In genomic region chr16:87331241-87331801, GRCh38 we compare ENCODE assay signal across 16 cellular contexts.
"Had no signal": no experiment of that assay in that cellular context is flagged by ENCODE, and none has a peak within 500 bp of the region (broad histone marks: within the 10 kb centered on the region; RNA-seq: fewer than 3 reads in every experiment).

No MANE protein-coding gene starts in this region.

- DNase-seq: activated CD4-positive, alpha-beta T cell treated with anti-CD3 and anti-CD28 coated beads for 36 hours; activated gamma-delta T cell treated with Interleukin-2 at 50 U/mL for 16 hours; caudate nucleus; colonic mucosa; foreskin keratinocyte; sigmoid colon; SK-N-SH; stimulated activated CD8-positive, alpha-beta memory T cell treated with anti-CD3 and anti-CD28 coated beads, Interleukin-4, amount 100 ng/mL, for 48 hours; stimulated activated naive CD4-positive, alpha-beta T cell; tibial artery had no signal

- H3K4me3 Mint-ChIP-seq: activated CD4-positive, alpha-beta T cell treated with anti-CD3 and anti-CD28 coated beads for 36 hours; activated naive CD8-positive, alpha-beta T cell; activated T-helper 1 cell treated with anti-CD3 and anti-CD28 coated beads, Interleukin-12 subunit alpha, Interleukin-12 subunit beta, Interleukin-2, Interleukin-4 antibody, amounts not matched to agents 30 ng/mL and 10 ng/mL and 1 ng/mL, durations not matched to agents 14 hours and 24 hours and 36 hours; neural progenitor cell; WTC11 had no signal

- H3K4me1 ChIP-seq: colonic mucosa, left lung, neural progenitor cell, tibial artery had no signal

- H2AFZ ChIP-seq: neural progenitor cell had no signal

- H3K27ac ChIP-seq: colonic mucosa, foreskin keratinocyte, left lung, neural progenitor cell, ovary, tibial artery had no signal

- ATAC-seq: activated CD4-positive, alpha-beta T cell treated with anti-CD3 and anti-CD28 coated beads for 36 hours; foreskin keratinocyte; left lung; WTC11 had no signal

- H3K4me2 ChIP-seq: neural progenitor cell, SK-N-SH had no signal

- H3K4me1 Mint-ChIP-seq: activated CD4-positive, alpha-beta T cell treated with anti-CD3 and anti-CD28 coated beads for 36 hours; neural progenitor cell had no signal

- H3K36me3 ChIP-seq: neural progenitor cell, ovary had no signal

- H3K36me3 Mint-ChIP-seq: activated naive CD8-positive, alpha-beta T cell had no signal

- H3K27me3 Mint-ChIP-seq: activated CD4-positive, alpha-beta T cell treated with anti-CD3 and anti-CD28 coated beads for 36 hours; activated naive CD8-positive, alpha-beta T cell had no signal

- H3K27me3 ChIP-seq: colonic mucosa, foreskin keratinocyte, left lung, neural progenitor cell, ovary, sigmoid colon, tibial artery had no signal

- H3K9ac ChIP-seq: neural progenitor cell, SK-N-SH had no signal

- H3K9me3 ChIP-seq: colonic mucosa, left lung, ovary, sigmoid colon, SK-N-SH, tibial artery had no signal

- H3K9me3 Mint-ChIP-seq: activated T-helper 1 cell treated with anti-CD3 and anti-CD28 coated beads, Interleukin-12 subunit alpha, Interleukin-12 subunit beta, Interleukin-2, Interleukin-4 antibody, amounts not matched to agents 30 ng/mL and 10 ng/mL and 1 ng/mL, durations not matched to agents 14 hours and 24 hours and 36 hours; neural progenitor cell; WTC11 had no signal

- H3K27ac Mint-ChIP-seq: activated CD4-positive, alpha-beta T cell treated with anti-CD3 and anti-CD28 coated beads for 36 hours; activated naive CD8-positive, alpha-beta T cell; activated T-helper 1 cell treated with anti-CD3 and anti-CD28 coated beads, Interleukin-12 subunit alpha, Interleukin-12 subunit beta, Interleukin-2, Interleukin-4 antibody, amounts not matched to agents 30 ng/mL and 10 ng/mL and 1 ng/mL, durations not matched to agents 14 hours and 24 hours and 36 hours; neural progenitor cell; WTC11 had no signal

- H3K4me3 ChIP-seq: colonic mucosa, left lung, neural progenitor cell, ovary, sigmoid colon, tibial artery had no signal
